Comparison of ENCODE assay signal across 29 cellular contexts in genomic region chr10:124926548-124926947, GRCh38.
"Had no signal": no experiment of that assay in that cellular context is flagged by ENCODE, and none has a peak within 500 bp of the region (broad histone marks: within the 10 kb centered on the region; RNA-seq: fewer than 3 reads in every experiment).

No MANE protein-coding gene starts in this region.

- H3K36me3 ChIP-seq: neural progenitor cell, ovary, transverse colon had no signal

- H3K4me1 ChIP-seq: neural progenitor cell, parathyroid adenoma, testis had no signal

- H3K9ac ChIP-seq: neural progenitor cell, parathyroid adenoma had no signal

- DNase-seq: natural killer cell; occipital lobe; ovary; posterior cingulate gyrus; psoas muscle; right cardiac atrium; right lobe of liver; sigmoid colon; small intestine; stimulated activated CD4-positive, alpha-beta T cell treated with anti-CD3 and anti-CD28 coated beads, Interleukin-15, amount 100 ng/mL, for 24 hours; stimulated activated CD4-positive, alpha-beta T cell treated with anti-CD3 and anti-CD28 coated beads, Interleukin-2, amount 100 ng/mL, for 24 hours; stimulated activated CD4-positive, alpha-beta T cell treated with anti-CD3 and anti-CD28 coated beads, Interleukin-2, amount 100 ng/mL, for 48 hours; stimulated activated CD4-positive, alpha-beta T cell treated with anti-CD3 and anti-CD28 coated beads, Interleukin-4, amount 100 ng/mL, for 24 hours; stimulated activated naive B cell treated with anti-CD40 and anti-IgM and Interleukin-4, amounts not matched to agents 10 μg/mL and 1 μg/mL and 100 μg/mL, for 72 hours; stimulated activated naive CD4-positive, alpha-beta T cell treated with Interleukin-2 at 50 U/mL for 16 hours; stimulated activated naive CD8-positive, alpha-beta T cell treated with anti-CD3 and anti-CD28 coated beads, Interleukin-15, amount 100 ng/mL, for 72 hours; substantia nigra; testis; tibial artery; transverse colon; upper lobe of left lung had no signal

- H3K27ac Mint-ChIP-seq: nephron; neural progenitor cell; progenitor cell of endocrine pancreas; stimulated activated effector memory CD8-positive, alpha-beta T cell treated with anti-CD3 and anti-CD28 coated beads, Interleukin-12 subunit alpha, Interleukin-12 subunit beta, amount 100 ng/mL, for 72 hours; stimulated activated naive B cell treated with anti-CD40 and anti-IgM and Interleukin-4, amounts not matched to agents 10 μg/mL and 1 μg/mL and 100 μg/mL, for 72 hours; stimulated activated naive CD8-positive, alpha-beta T cell treated with anti-CD3 and anti-CD28 coated beads, Interleukin-15, amount 100 ng/mL, for 72 hours had no signal

- ATAC-seq: natural killer cell; psoas muscle; right cardiac atrium; right lobe of liver; stimulated activated effector memory CD8-positive, alpha-beta T cell treated with anti-CD3 and anti-CD28 coated beads, Interleukin-12 subunit alpha, Interleukin-12 subunit beta, amount 100 ng/mL, for 72 hours; stimulated activated naive B cell treated with anti-CD40 and anti-IgM and Interleukin-4, amounts not matched to agents 10 μg/mL and 1 μg/mL and 100 μg/mL, for 72 hours; stimulated activated naive CD8-positive, alpha-beta T cell treated with anti-CD3 and anti-CD28 coated beads, Interleukin-15, amount 100 ng/mL, for 72 hours had no signal

- H3K9me3 Mint-ChIP-seq: natural killer cell; stimulated activated effector memory CD8-positive, alpha-beta T cell treated with anti-CD3 and anti-CD28 coated beads, Interleukin-12 subunit alpha, Interleukin-12 subunit beta, amount 100 ng/mL, for 72 hours; stimulated activated naive B cell treated with anti-CD40 and anti-IgM and Interleukin-4, amounts not matched to agents 10 μg/mL and 1 μg/mL and 100 μg/mL, for 72 hours had no signal

- H3K9me3 ChIP-seq: ovary, psoas muscle, right lobe of liver, sigmoid colon, suprapubic skin, testis, tibial artery, transverse colon, upper lobe of left lung, vagina had no signal

- H3K4me3 Mint-ChIP-seq: natural killer cell; nephron; neural progenitor cell; stimulated activated effector memory CD8-positive, alpha-beta T cell treated with anti-CD3 and anti-CD28 coated beads, Interleukin-12 subunit alpha, Interleukin-12 subunit beta, amount 100 ng/mL, for 72 hours; stimulated activated naive B cell treated with anti-CD40 and anti-IgM and Interleukin-4, amounts not matched to agents 10 μg/mL and 1 μg/mL and 100 μg/mL, for 72 hours; stimulated activated naive CD8-positive, alpha-beta T cell treated with anti-CD3 and anti-CD28 coated beads, Interleukin-15, amount 100 ng/mL, for 72 hours had no signal

- H2AFZ ChIP-seq: neural progenitor cell, parathyroid adenoma had no signal

- H3K36me3 Mint-ChIP-seq: natural killer cell had no signal

- H3K27me3 Mint-ChIP-seq: progenitor cell of endocrine pancreas; stimulated activated naive B cell treated with anti-CD40 and anti-IgM and Interleukin-4, amounts not matched to agents 10 μg/mL and 1 μg/mL and 100 μg/mL, for 72 hours; stimulated activated naive CD8-positive, alpha-beta T cell treated with anti-CD3 and anti-CD28 coated beads, Interleukin-15, amount 100 ng/mL, for 72 hours had no signal

- H3K4me1 Mint-ChIP-seq: neural progenitor cell had no signal

- H3K27me3 ChIP-seq: neural progenitor cell, ovary, right lobe of liver, sigmoid colon, suprapubic skin, testis, tibial artery, transverse colon, upper lobe of left lung, vagina had no signal

- FAIRE-seq: small intestine, urothelium cell line had no signal

- H3K4me3 ChIP-seq: neural progenitor cell, ovary, psoas muscle, right lobe of liver, sigmoid colon, suprapubic skin, testis, tibial artery, transverse colon, upper lobe of left lung, vagina had no signal

- H3K4me2 ChIP-seq: neural progenitor cell had no signal

- H3K27ac ChIP-seq: neural progenitor cell, ovary, parathyroid adenoma, psoas muscle, right lobe of liver, sigmoid colon, suprapubic skin, testis, tibial artery, transverse colon, upper lobe of left lung, vagina had no signal
